In the genomic region with DNA sequence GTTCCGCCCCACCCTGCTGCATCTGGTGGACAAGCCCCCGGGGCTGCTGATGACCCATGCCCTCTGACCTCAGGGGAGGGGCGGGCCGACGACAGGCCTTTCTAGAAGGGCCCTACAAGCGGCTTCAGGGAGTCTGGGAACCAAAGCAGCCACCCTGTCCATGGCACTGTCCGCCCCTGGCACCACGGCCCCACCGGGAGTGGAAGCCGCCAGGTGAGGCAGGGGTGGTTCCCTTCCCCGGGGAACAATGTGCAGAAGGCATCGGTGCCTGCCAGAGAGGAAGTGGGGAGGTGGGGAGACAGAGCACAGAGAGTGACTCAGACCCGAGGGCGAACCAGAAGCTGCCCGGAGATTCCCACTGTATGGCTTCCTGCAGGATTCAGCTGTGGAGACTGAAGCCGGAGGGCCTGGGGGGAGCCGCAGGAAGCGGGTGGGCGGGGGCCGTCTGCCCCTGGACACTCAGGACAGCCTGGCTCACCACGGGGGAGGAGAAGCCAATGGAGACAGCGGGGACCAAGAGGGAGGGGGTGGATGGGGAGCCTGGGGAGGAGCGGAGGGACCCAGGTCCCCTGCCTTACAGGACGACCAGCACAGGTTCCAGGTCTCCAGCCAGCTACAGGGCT, we compare ENCODE assay signal across 9 cellular contexts.
DNase-seq lines count a peak whose midpoint lies in the region; ATAC-seq and TF ChIP-seq lines count a peak whose summit lies in the region.
"Had no signal": no experiment of that assay in that cellular context is flagged by ENCODE, and none has a peak within 500 bp of the region (broad histone marks: within the 10 kb centered on the region; RNA-seq: fewer than 3 reads in every experiment).

No MANE protein-coding gene starts in this region.

- H2BK20ac ChIP-seq in IMR-90 (ENCODE audit: low read depth, low read length), result no peak overlapping the region

- H2AFZ ChIP-seq in IMR-90 (replicated peaks; ENCODE audit: low read length, poor library complexity), result peak overlapping the region; percentile 86
- peak overlapping the region; percentile 81 for H2AFZ ChIP-seq in neuronal stem cell (ENCODE audit: low read length)

- no peak overlapping the region for H3K14ac ChIP-seq in IMR-90 (replicated peaks; ENCODE audit: low read depth, low read length)
- H3K14ac ChIP-seq in neuronal stem cell (ENCODE audit: low read length), result no peak overlapping the region

- no peak overlapping the region for H3K4me3 ChIP-seq in IMR-90 (ENCODE audit: insufficient read depth, low read depth, low read length)
- H3K4me3 ChIP-seq in endodermal cell (ENCODE audit: low read length), result no peak overlapping the region
- H3K4me3 ChIP-seq in neuronal stem cell (ENCODE audit: low read length in 2 of 2), result no peak overlapping the region
- H3K4me3 ChIP-seq: SJSA1 had no signal

- DNase-seq in DMS53 (lab: John Stamatoyannopoulos, UW), result peak; percentile 81
- peak; percentile 63 for DNase-seq in IMR-90
- peak; percentile 61 for DNase-seq in endodermal cell
- DNase-seq in neuronal stem cell (ENCODE audit: low spot score), result no peak
- no peak for DNase-seq in NCI-H510A (lab: John Stamatoyannopoulos, UW)
- no peak for DNase-seq in MV-4-11 (lab: John Stamatoyannopoulos, UW)
- no peak for DNase-seq in NCI-H446 treated with DMSO at 0.1 percent for 48 hours (lab: John Stamatoyannopoulos, UW)

- H2BK12ac ChIP-seq in neuronal stem cell (ENCODE audit: low read length), result peak overlapping the region; percentile 80

- H3K79me1 ChIP-seq in IMR-90 (ENCODE audit: low read depth in 1 of 2, low read length in 2 of 2) (no peaks in the 10 kb centered on the region), neuronal stem cell (ENCODE audit: low read depth, low read length) (no peaks in the 10 kb centered on the region)

- no peaks in the 10 kb centered on the region for H4K20me1 ChIP-seq in IMR-90 (ENCODE audit: insufficient read depth, low read length)

- H3K18ac ChIP-seq in IMR-90 (ENCODE audit: low read depth, low read length), result no peak overlapping the region
- peak overlapping the region; percentile 63 for H3K18ac ChIP-seq in neuronal stem cell (ENCODE audit: low read length)

- H3K4ac ChIP-seq in IMR-90 (ENCODE audit: low read depth, low read length) (no peak overlapping the region), neuronal stem cell (ENCODE audit: low read length) (no peak overlapping the region)

- TF ChIP-seq CTCF in IMR-90 (conservative IDR thresholded peaks at IDR 0.05; ENCODE audit: low read depth, low read length) (no peak), endodermal cell (conservative IDR thresholded peaks at IDR 0.05) (no peak)

- H3K56ac ChIP-seq in IMR-90 (ENCODE audit: extremely low read depth, insufficient read depth, low read length), result no peak overlapping the region

- POLR2A ChIA-PET in IMR-90 (lab: Charles Lee; ENCODE audit: unreplicated experiment), result no interaction called here

- H3K9me3 ChIP-seq in IMR-90 (ENCODE audit: control insufficient read depth, insufficient read depth, low read length) (no peaks in the 10 kb centered on the region), endodermal cell (ENCODE audit: control insufficient read depth, low read length) (no peaks in the 10 kb centered on the region), neuronal stem cell (replicated peaks in 1 of 2; ENCODE audit: control insufficient read depth in 2 of 2, insufficient read depth in 1 of 2, low read depth in 1 of 2, low read length in 2 of 2) (no peaks in the 10 kb centered on the region)

- H4K8ac ChIP-seq in IMR-90 (ENCODE audit: low read depth in 2 of 2, low read length in 2 of 2) (no peak overlapping the region), neuronal stem cell (ENCODE audit: low read depth, low read length) (no peak overlapping the region)

- no TSS peak for BruUV-seq in IMR-90 (replicated peaks; lab: Mats Ljungman, UMichigan)

- H3K4me3 Mint-ChIP-seq in endodermal cell, result peak overlapping the region; percentile 40

- no peak overlapping the region for H3K27ac Mint-ChIP-seq in endodermal cell

- TF ChIP-seq POLR2A in IMR-90 (IDR thresholded peaks at IDR 0.05; ENCODE audit: low read depth, low read length), result no peak

- H3K4me1 Mint-ChIP-seq in endodermal cell, result peaks cover 15% of the 10 kb centered on the region

- CTCF ChIA-PET in IMR-90 (lab: Yijun Ruan, JAX), result interaction anchor here (0.7 to 1.5 kb wide), 2 partner anchors 9 to 14 kb away, joined by 3 read pairs; no protein-coding TSS in a partner anchor

- intact Hi-C loops in IMR-90 (cut with micrococcal nuclease), result loop anchor here (10.0 kb wide), 1 partner anchor 472 kb away; a partner anchor contains a TSS

- in situ Hi-C loops in IMR-90 (cut with MboI; ENCODE audit: low sequenced_read_pairs), result loop anchor here (5.0 to 10.0 kb wide), 3 partner anchors 702 to 932 kb away; a partner anchor contains a TSS

- H2AK9ac ChIP-seq in IMR-90 (replicated peaks; ENCODE audit: low read depth, low read length, poor library complexity), result no peak overlapping the region

- H4K91ac ChIP-seq in IMR-90 (ENCODE audit: insufficient read depth, low read depth, low read length), result no peak overlapping the region
- no peak overlapping the region for H4K91ac ChIP-seq in neuronal stem cell (ENCODE audit: low read depth, low read length, poor library complexity)

- H3K23ac ChIP-seq in IMR-90 (ENCODE audit: low read depth, low read length) (no peak overlapping the region), neuronal stem cell (ENCODE audit: low read depth, low read length, poor library complexity) (no peak overlapping the region)

- no peak for TF ChIP-seq RAD21 in IMR-90 (IDR thresholded peaks at IDR 0.05; ENCODE audit: low read length)

- H2BK15ac ChIP-seq in IMR-90 (ENCODE audit: low read depth, low read length) (no peak overlapping the region), neuronal stem cell (ENCODE audit: low read length) (peak overlapping the region; percentile 31)

- H3K9ac ChIP-seq in IMR-90 (ENCODE audit: low read depth, low read length) (no peak overlapping the region), endodermal cell (ENCODE audit: extremely low read depth, low read length, poor library complexity, severe bottlenecking) (no peak overlapping the region), neuronal stem cell (ENCODE audit: low read depth, low read length, poor library complexity) (no peak overlapping the region)

- H3K36me3 ChIP-seq in IMR-90 (ENCODE audit: control insufficient read depth, insufficient read depth, low read length) (no peaks in the 10 kb centered on the region), endodermal cell (ENCODE audit: control insufficient read depth, insufficient read depth, low read length) (no peaks in the 10 kb centered on the region), neuronal stem cell (replicated peaks in 1 of 2; ENCODE audit: control insufficient read depth in 2 of 2, insufficient read depth in 2 of 2, low read length in 2 of 2) (no peaks in the 10 kb centered on the region)
- H3K36me3 ChIP-seq: SJSA1 had no signal

- H2BK5ac ChIP-seq in IMR-90 (ENCODE audit: low read depth, low read length, poor library complexity, severe bottlenecking), result no peak overlapping the region
- H2BK5ac ChIP-seq in neuronal stem cell (ENCODE audit: low read length), result no peak overlapping the region

- H3K4me1 ChIP-seq in IMR-90 (ENCODE audit: control insufficient read depth, insufficient read depth, low read length) (no peaks in the 10 kb centered on the region), endodermal cell (ENCODE audit: control insufficient read depth, insufficient read depth, low read length) (peaks cover 3% of the 10 kb centered on the region), neuronal stem cell (ENCODE audit: control insufficient read depth in 2 of 2, insufficient read depth in 1 of 2, low read depth in 1 of 2, low read length in 2 of 2) (peaks cover 28 to 33% of the 10 kb centered on the region in 2 donors)

- H3K9me1 ChIP-seq in IMR-90 (ENCODE audit: insufficient read depth, low read length), result no peaks in the 10 kb centered on the region

- H3K4me2 ChIP-seq in IMR-90 (ENCODE audit: low read depth, low read length) (peak overlapping the region; percentile 46), neuronal stem cell (ENCODE audit: insufficient read depth, low read length, poor library complexity, severe bottlenecking) (peak overlapping the region; percentile 12)

- H3K27ac ChIP-seq in IMR-90 (ENCODE audit: insufficient read depth, low read length), result no peak overlapping the region
- H3K27ac ChIP-seq in endodermal cell (ENCODE audit: low read depth, low read length), result no peak overlapping the region
- H3K27ac ChIP-seq in neuronal stem cell (replicated peaks; ENCODE audit: low read length), result no peak overlapping the region
- H3K27ac ChIP-seq: SJSA1 had no signal

- H2AK5ac ChIP-seq in IMR-90 (ENCODE audit: low read depth, low read length) (no peak overlapping the region), neuronal stem cell (ENCODE audit: low read depth, low read length) (no peak overlapping the region)

- ATAC-seq in IMR-90 (ENCODE audit: low read depth), result peak; percentile 28; the same call in 1 of the 2 replicates
- ATAC-seq in GM19455 (IDR thresholded peaks at IDR 0.05; ENCODE audit: unreplicated experiment), result no peak

- no peak overlapping the region for H4K5ac ChIP-seq in IMR-90 (ENCODE audit: low read depth, low read length)

- WGBS in IMR-90 (ENCODE audit: extremely low coverage in 2 of 2, insufficient read length in 1 of 2), 2 experiments, result 11% methylated on average over 10 of the region's 24 CpGs; no CpG with 5 or more reads in 1 of the 2 experiments
- WGBS in endodermal cell (ENCODE audit: insufficient coverage in 1 of 2, insufficient read length in 1 of 2), 2 experiments, result 9 to 17% methylated on average over 13 to 24 of the region's 24 CpGs
- no CpG with 5 or more reads among the region's 24 CpGs for WGBS in neuronal stem cell (ENCODE audit: extremely low coverage in 2 of 2, insufficient read length in 2 of 2, insufficient replicate concordance in 1 of 2), 2 donors

- no peaks in the 10 kb centered on the region for H3K36me3 Mint-ChIP-seq in endodermal cell (ENCODE audit: low read depth)

- H3K9me3 Mint-ChIP-seq in endodermal cell, result no peaks in the 10 kb centered on the region

- dilution Hi-C loops in IMR-90 (cut with HindIII; ENCODE audit: low sequenced_read_pairs, unreplicated experiment), result no loop called here

- H3K27me3 ChIP-seq in IMR-90 (ENCODE audit: control insufficient read depth, insufficient read depth, low read length), result peaks cover 30% of the 10 kb centered on the region
- H3K27me3 ChIP-seq in endodermal cell (ENCODE audit: control insufficient read depth, insufficient read depth, low read length, poor library complexity, severe bottlenecking), result peaks cover 59% of the 10 kb centered on the region
- H3K27me3 ChIP-seq in neuronal stem cell (ENCODE audit: control insufficient read depth in 3 of 3, insufficient read depth in 3 of 3, low read depth in 1 of 3, low read length in 3 of 3), result peaks cover 0 to 36% (median 20%) of the 10 kb centered on the region in 3 experiments

- H3K27me3 Mint-ChIP-seq in endodermal cell (ENCODE audit: insufficient read depth), result peaks cover 77% of the 10 kb centered on the region

- no peak overlapping the region for H2BK120ac ChIP-seq in IMR-90 (ENCODE audit: low read depth, low read length)
- no peak overlapping the region for H2BK120ac ChIP-seq in neuronal stem cell (ENCODE audit: low read depth, low read length)

TF ChIP-seq in IMR-90, 13 proteins besides CTCF, POLR2A, EP300 and RAD21 (continues in another document):
- TF ChIP-seq RFX5 (IDR thresholded peaks at IDR 0.05; ENCODE audit: low read depth, low read length) (no peak), FOS (IDR thresholded peaks at IDR 0.05; ENCODE audit: low read depth, low read length) (no peak)

Comparison
In these comparisons a context has a peak if more than half of its experiments do, and no peak if none do; other contexts are left out.
1. DNase-seq: peak in DMS53 (single experiment), IMR-90 (single experiment) and endodermal cell (single experiment); none in neuronal stem cell (single experiment), NCI-H510A (single experiment), MV-4-11 (single experiment) and NCI-H446 treated with DMSO at 0.1 percent for 48 hours (single experiment).